Comparison of ENCODE assay signal across 1 cellular context in genomic region chr22:17785185-17786184, GRCh38.
TF ChIP-seq lines count a peak whose summit lies in the region.

No MANE protein-coding gene starts in this region.

TF ChIP-seq in K562, 482 proteins besides CTCF, POLR2A, EP300 and RAD21 (continued from another document and continues in another):
- TF ChIP-seq ZBTB11 (CRISPR knock-in tag; IDR thresholded peaks at IDR 0.05) (no peak), RERE (CRISPR knock-in tag; IDR thresholded peaks at IDR 0.05; ENCODE audit: borderline replicate concordance) (no peak), CXXC5 (CRISPR knock-in tag; IDR thresholded peaks at IDR 0.05) (peak; percentile 70), RFX7 (CRISPR knock-in tag; IDR thresholded peaks at IDR 0.05) (no peak), ZNF140 (CRISPR knock-in tag; IDR thresholded peaks at IDR 0.05) (no peak), PKNOX1 (IDR thresholded peaks at IDR 0.05) (peak; percentile 40; the same call in 1 of the 2 replicates), ZNF280A (IDR thresholded peaks at IDR 0.05; ENCODE audit: low read depth, partially characterized antibody) (no peak), TFAM (CRISPR knock-in tag; conservative IDR thresholded peaks at IDR 0.05) (no peak), CC2D1A (IDR thresholded peaks at IDR 0.05) (peak; percentile 63; the same call in 1 of the 2 replicates), GTF2A2 (tag; IDR thresholded peaks at IDR 0.05) (no peak), NR2C2 (CRISPR knock-in tag; IDR thresholded peaks at IDR 0.05) (no peak), NR2C2 (tag; IDR thresholded peaks at IDR 0.05) (no peak), RBM39 (optimal IDR thresholded peaks at IDR 0.05; ENCODE audit: low read depth, low read length) (no peak), ATF4 (CRISPR knock-in tag; IDR thresholded peaks at IDR 0.05) (no peak), E2F6 (IDR thresholded peaks at IDR 0.05; ENCODE audit: borderline replicate concordance in 1 of 2, extremely low read depth in 1 of 2, insufficient read depth in 1 of 2, insufficient read length in 1 of 2, low read depth in 1 of 2, low read length in 1 of 2, poor library complexity in 1 of 2, severe bottlenecking in 1 of 2) (peak; percentile 84 to 87), LCOR (CRISPR knock-in tag; IDR thresholded peaks at IDR 0.05) (no peak), ZNF511 (CRISPR knock-in tag; IDR thresholded peaks at IDR 0.05) (no peak), ZNF316 (IDR thresholded peaks at IDR 0.05) (no peak), ZNF586 (CRISPR knock-in tag; conservative IDR thresholded peaks at IDR 0.05) (no peak), PPARD (CRISPR knock-in tag; IDR thresholded peaks at IDR 0.05) (no peak), FIP1L1 (IDR thresholded peaks at IDR 0.05; ENCODE audit: low read depth, low read length, poor library complexity, severe bottlenecking) (no peak), RFX5 (IDR thresholded peaks at IDR 0.05; ENCODE audit: low read depth, low read length) (no peak), CTCFL (IDR thresholded peaks at IDR 0.05; ENCODE audit: borderline replicate concordance, insufficient read depth, low read depth, low read length, poor library complexity, severe bottlenecking) (peak; percentile 24), FOXK2 (conservative IDR thresholded peaks at IDR 0.05 in 1 of 2, IDR thresholded peaks at IDR 0.05 in 1 of 2; ENCODE audit: low read depth in 2 of 2) (no peak), ZC3H4 (CRISPR knock-in tag; IDR thresholded peaks at IDR 0.05; ENCODE audit: borderline replicate concordance) (no peak), ZFP1 (CRISPR knock-in tag; IDR thresholded peaks at IDR 0.05) (no peak), ZNF695 (CRISPR knock-in tag; IDR thresholded peaks at IDR 0.05) (no peak), CBX1 (IDR thresholded peaks at IDR 0.05; ENCODE audit: low read depth) (no peak), EP400 (IDR thresholded peaks at IDR 0.05) (peak; percentile 38; the same call in 1 of the 2 replicates), CBFA2T2 (conservative IDR thresholded peaks at IDR 0.05) (no peak), NR3C1 (CRISPR knock-in tag; IDR thresholded peaks at IDR 0.05) (no peak), RBM14 (IDR thresholded peaks at IDR 0.05; ENCODE audit: borderline replicate concordance, insufficient read depth, low read depth, low read length) (no peak), FUS (optimal IDR thresholded peaks at IDR 0.05; ENCODE audit: low read depth, low read length) (no peak), PRPF4 (IDR thresholded peaks at IDR 0.05; ENCODE audit: insufficient read depth, low read depth, low read length, poor library complexity, severe bottlenecking) (no peak), MEF2D (tag; conservative IDR thresholded peaks at IDR 0.05; ENCODE audit: low read depth) (no peak), TAF7 (tag; IDR thresholded peaks at IDR 0.05) (no peak), KDM5B (IDR thresholded peaks at IDR 0.05; ENCODE audit: insufficient replicate concordance, low read depth, low read length) (no peak), GATA2 (CRISPR knock-in tag; IDR thresholded peaks at IDR 0.05) (no peak), KLF16 (IDR thresholded peaks at IDR 0.05) (0 out of 2 replicates have a peak, but pooled peaks have one; percentile 21), CCNT2 (IDR thresholded peaks at IDR 0.05; ENCODE audit: borderline replicate concordance, extremely low read depth, insufficient read length, low read depth, low read length) (no peak), AFF4 (CRISPR knock-in tag; IDR thresholded peaks at IDR 0.05) (no peak), ZNF717 (CRISPR knock-in tag; IDR thresholded peaks at IDR 0.05) (no peak), E2F5 (CRISPR knock-in tag; IDR thresholded peaks at IDR 0.05) (no peak)
